8 cellular contexts compared by ENCODE assay signal in genomic region chr17:15945493-15946209, GRCh38. TPM values are rescaled to one million over a fixed set of nuclear protein-coding genes. Genes with fewer than 3 reads are reported as not detected.
A peak's percentile ranks its signal among the peaks of the same experiment; 100 is the strongest.
DNase-seq lines count a peak whose midpoint lies in the region; ATAC-seq and TF ChIP-seq lines count a peak whose summit lies in the region.

No MANE protein-coding gene starts in this region.

- H3K4me3 Mint-ChIP-seq in stimulated activated naive B cell treated with anti-CD40 and anti-IgM and Interleukin-4, amounts not matched to agents 10 μg/mL and 1 μg/mL and 100 μg/mL, for 72 hours: peak overlapping the region; percentile 81

- no peak overlapping the region for H3K27ac Mint-ChIP-seq in stimulated activated naive B cell treated with anti-CD40 and anti-IgM and Interleukin-4, amounts not matched to agents 10 μg/mL and 1 μg/mL and 100 μg/mL, for 72 hours

- peaks cover 7% of the 10 kb centered on the region for H3K36me3 ChIP-seq in mammary epithelial cell (ENCODE audit: insufficient read depth, low read length)

- peak overlapping the region; percentile 77 for H3K27ac ChIP-seq in mammary epithelial cell (ENCODE audit: insufficient read depth, low read depth, low read length)

- CTCF ChIA-PET in mammary epithelial cell (lab: Charles Lee; ENCODE audit: low non-redundant PET): interaction anchor here (0.9 kb wide), 1 partner anchor 54 kb away, joined by 10 read pairs; the partner anchor contains the start of genes TTC19 and ZSWIM7

- no peaks in the 10 kb centered on the region for H3K27me3 ChIP-seq in mammary epithelial cell (ENCODE audit: insufficient read depth, low read length)

- ATAC-seq in stimulated activated naive B cell treated with anti-CD40 and anti-IgM and Interleukin-4, amounts not matched to agents 10 μg/mL and 1 μg/mL and 100 μg/mL, for 72 hours (replicated peaks): peak; percentile 11 to 13
- ATAC-seq in HG02610 (IDR thresholded peaks at IDR 0.05; ENCODE audit: unreplicated experiment): no peak
- no peak for ATAC-seq in HG03196 (IDR thresholded peaks at IDR 0.05; ENCODE audit: unreplicated experiment)

- peak overlapping the region; percentile 89 for H3K4me2 ChIP-seq in mammary epithelial cell (ENCODE audit: insufficient read depth, low read depth, low read length)

- BruUV-seq in mammary epithelial cell (replicated peaks; lab: Mats Ljungman, UMichigan): no TSS peak

- TF ChIP-seq CTCF in mammary epithelial cell (conservative IDR thresholded peaks at IDR 0.05 in 1 of 2, IDR thresholded peaks at IDR 0.05 in 1 of 2; ENCODE audit: extremely low read depth in 1 of 2, insufficient read depth in 1 of 2, low read depth in 1 of 2, low read length in 2 of 2) (no peak), lower leg skin (IDR thresholded peaks at IDR 0.05) (no peak)

- no peaks in the 10 kb centered on the region for H3K9me3 ChIP-seq in mammary epithelial cell (replicated peaks; ENCODE audit: insufficient read depth, low read length)

- peak overlapping the region; percentile 87 for H2AFZ ChIP-seq in mammary epithelial cell (ENCODE audit: low read depth, low read length)

- TF ChIP-seq POLR2A in lower leg skin (IDR thresholded peaks at IDR 0.05): no peak

- intact Hi-C loops in mammary epithelial cell (cut with micrococcal nuclease): no loop called here
- intact Hi-C loops in lower leg skin (cut with DNase I; ENCODE audit: low total_unique reads): no loop called here

- peaks cover 10 to 22% of the 10 kb centered on the region in 2 donors for H3K4me1 Mint-ChIP-seq in stimulated activated naive B cell treated with anti-CD40 and anti-IgM and Interleukin-4, amounts not matched to agents 10 μg/mL and 1 μg/mL and 100 μg/mL, for 72 hours

- peaks cover 56% of the 10 kb centered on the region for H3K79me2 ChIP-seq in mammary epithelial cell (ENCODE audit: insufficient read depth, low read length)

- dilution Hi-C loops in mammary epithelial cell (cut with HindIII; ENCODE audit: low sequenced_read_pairs): loop anchor here (5.0 to 10.0 kb wide), 2 partner anchors 37 to 291 kb away; no protein-coding TSS in a partner anchor

- peaks cover 29% of the 10 kb centered on the region for H3K4me1 ChIP-seq in mammary epithelial cell (ENCODE audit: insufficient read depth, low read length)

- H3K9me3 Mint-ChIP-seq in stimulated activated naive B cell treated with anti-CD40 and anti-IgM and Interleukin-4, amounts not matched to agents 10 μg/mL and 1 μg/mL and 100 μg/mL, for 72 hours: peaks cover 0 to 4% of the 10 kb centered on the region in 2 donors

- in situ Hi-C loops in mammary epithelial cell (cut with MboI; ENCODE audit: low sequenced_read_pairs in 2 of 2): no loop called here

- H3K9ac ChIP-seq in mammary epithelial cell (ENCODE audit: insufficient read depth, low read length): peak overlapping the region; percentile 95

- peaks cover 34 to 52% of the 10 kb centered on the region in 2 donors for H3K27me3 Mint-ChIP-seq in stimulated activated naive B cell treated with anti-CD40 and anti-IgM and Interleukin-4, amounts not matched to agents 10 μg/mL and 1 μg/mL and 100 μg/mL, for 72 hours

- WGBS in mammary epithelial cell (ENCODE audit: low coverage, missing lambda C conversion rate): 2% methylated on average over 25 of the region's 68 CpGs
- 4 to 6% methylated on average over 23 to 55 of the region's 68 CpGs for WGBS in lower leg skin, 2 donors

- no peaks in the 10 kb centered on the region for H4K20me1 ChIP-seq in mammary epithelial cell (ENCODE audit: insufficient read depth, low read length)

- H3K36me3 Mint-ChIP-seq in stimulated activated naive B cell treated with anti-CD40 and anti-IgM and Interleukin-4, amounts not matched to agents 10 μg/mL and 1 μg/mL and 100 μg/mL, for 72 hours: peaks cover 0 to 5% of the 10 kb centered on the region in 2 donors

- H3K4me3 ChIP-seq in mammary epithelial cell (replicated peaks in 1 of 3; ENCODE audit: insufficient read depth in 1 of 3, low read depth in 2 of 3, low read length in 3 of 3) (peak overlapping the region; percentile 73 to 99 (median 86)), lower leg skin (ENCODE audit: low read depth, poor library complexity, severe bottlenecking) (peak overlapping the region; percentile 45)

- DNase-seq in EL (peak; percentile 37), NCI-H69 (lab: John Stamatoyannopoulos, UW) (peak; percentile 44), mammary epithelial cell (peak; percentile 36), lower leg skin (ENCODE audit: low spot score in 2 of 2) (no peak), dedifferentiated amniotic fluid mesenchymal stem cell (ENCODE audit: extremely low spot score) (no peak)
- DNase-seq in stimulated activated naive B cell treated with anti-CD40 and anti-IgM and Interleukin-4, amounts not matched to agents 10 μg/mL and 1 μg/mL and 100 μg/mL, for 72 hours: no peak

RNA-seq across cellular contexts. Expression of gene ADORA2B, which starts 0.7 kb away (rescaled TPM):
- 10 to 100 TPM; 44.9 to 73.7 TPM for total RNA-seq in mammary epithelial cell
- polyA plus RNA-seq in mammary epithelial cell: 70.6 TPM
- polyA minus RNA-seq in mammary epithelial cell: 27.4 TPM
- total RNA-seq in lower leg skin: 10 to 100 TPM; 21.2 to 37.0 (median 29.8) TPM

RNA-seq across cellular contexts. Expression of gene ZSWIM7, which starts 53.9 kb away (rescaled TPM):
- total RNA-seq in mammary epithelial cell: 10 to 100 TPM; 12.2 to 21.2 TPM
- 20.0 TPM for polyA plus RNA-seq in mammary epithelial cell
- polyA minus RNA-seq in mammary epithelial cell: 6.3 TPM
- total RNA-seq in lower leg skin: 10 to 100 TPM; 11.1 to 16.5 (median 13.1) TPM

RNA-seq across cellular contexts. Expression of gene TTC19, which starts 54.0 kb away (rescaled TPM):
- total RNA-seq in mammary epithelial cell (10 to 100 TPM; 48.0 to 76.8 TPM), lower leg skin (10 to 100 TPM; 56.9 to 81.2 (median 63.3) TPM)
- 6.5 TPM for polyA plus RNA-seq in mammary epithelial cell
- 19.2 TPM for polyA minus RNA-seq in mammary epithelial cell

Comparison
In these comparisons a context has a peak if more than half of its experiments do, and no peak if none do; other contexts are left out.
1. DNase-seq: peak in EL (single experiment), NCI-H69 (single experiment) and mammary epithelial cell (single experiment); none in lower leg skin (0 of 2), stimulated activated naive B cell treated with anti-CD40 and anti-IgM and Interleukin-4, amounts not matched to agents 10 μg/mL and 1 μg/mL and 100 μg/mL, for 72 hours (single experiment) and dedifferentiated amniotic fluid mesenchymal stem cell (single experiment).
2. ATAC-seq: peak in stimulated activated naive B cell treated with anti-CD40 and anti-IgM and Interleukin-4, amounts not matched to agents 10 μg/mL and 1 μg/mL and 100 μg/mL, for 72 hours (2 of 2); none in HG02610 (single experiment) and HG03196 (single experiment).